Comparison of ENCODE assay signal across 8 cellular contexts in genomic region chr19:23273022-23273593, GRCh38.
DNase-seq lines count a peak whose midpoint lies in the region; ATAC-seq and TF ChIP-seq lines count a peak whose summit lies in the region.

No MANE protein-coding gene starts in this region.

- H3K4me1 ChIP-seq in mucosa of stomach (ENCODE audit: control insufficient read depth, insufficient read depth, low read length), result peaks cover 7% of the 10 kb centered on the region

- peak overlapping the region; percentile 69 to 96 for H3K27ac ChIP-seq in coronary artery

- peak overlapping the region; percentile 98 for H3K4me3 ChIP-seq in GM12864 (ENCODE audit: low read depth, low read length)
- H3K4me3 ChIP-seq in coronary artery, result peak overlapping the region; percentile 100
- H3K4me3 ChIP-seq in mucosa of stomach (ENCODE audit: low read length), result peak overlapping the region; percentile 95

- no peaks in the 10 kb centered on the region for H3K36me3 ChIP-seq in mucosa of stomach (ENCODE audit: control insufficient read depth, insufficient read depth, low read length)

- no peaks in the 10 kb centered on the region for H3K27me3 ChIP-seq in mucosa of stomach (ENCODE audit: control insufficient read depth, insufficient read depth, low read length)

- no peaks in the 10 kb centered on the region for H3K9me3 ChIP-seq in mucosa of stomach (ENCODE audit: control insufficient read depth, low read length)

- H3K9ac ChIP-seq in mucosa of stomach (ENCODE audit: low read length), result peak overlapping the region; percentile 86

- TF ChIP-seq CTCF in GM12864 (IDR thresholded peaks at IDR 0.05; ENCODE audit: low read depth, low read length, missing control alignments), result no peak
- TF ChIP-seq CTCF in coronary artery (IDR thresholded peaks at IDR 0.05), result no peak

- no peak for DNase-seq in GM12864 (ENCODE audit: low read depth)
- DNase-seq in NCI-H69 (lab: John Stamatoyannopoulos, UW), result peak; percentile 57
- no peak for DNase-seq in coronary artery (ENCODE audit: low spot score)
- no peak for DNase-seq in NCI-H2171 (lab: John Stamatoyannopoulos, UW)
- no peak for DNase-seq in SHP77 (lab: John Stamatoyannopoulos, UW)

- ATAC-seq in HG03460 (IDR thresholded peaks at IDR 0.05; ENCODE audit: unreplicated experiment), result no peak
- ATAC-seq in HG03108 (IDR thresholded peaks at IDR 0.05; ENCODE audit: unreplicated experiment), result no peak
